8 cellular contexts compared by ENCODE assay signal in genomic region chr9:136225748-136226679, GRCh38. TPM values are rescaled to one million over a fixed set of nuclear protein-coding genes. Genes with fewer than 3 reads are reported as not detected.
DNase-seq lines count a peak whose midpoint lies in the region; ATAC-seq and TF ChIP-seq lines count a peak whose summit lies in the region.

No MANE protein-coding gene starts in this region.

- ATAC-seq in GM18498 (IDR thresholded peaks at IDR 0.05; ENCODE audit: unreplicated experiment) (peak; percentile 66), HG02943 (IDR thresholded peaks at IDR 0.05; ENCODE audit: low read depth, unreplicated experiment) (peak; percentile 55), esophagus mucosa (peak; percentile 88)
- ATAC-seq in activated CD8-positive, alpha-beta memory T cell treated with anti-CD3 and anti-CD28 coated beads, Interleukin-2, amount 10 ng/mL, durations not matched to agents 7 days and 5 days, result peak; percentile 94

- H3K36me3 Mint-ChIP-seq in activated CD8-positive, alpha-beta memory T cell treated with anti-CD3 and anti-CD28 coated beads, Interleukin-2, amount 10 ng/mL, durations not matched to agents 7 days and 5 days, result no peaks in the 10 kb centered on the region

- no peak overlapping the region for H2AFZ ChIP-seq in osteoblast (ENCODE audit: low read length)

- no peak for DNase-seq in AG09319 (ENCODE audit: extremely low read depth, low read depth)
- peak; percentile 58 for DNase-seq in NCI-H510A treated with DMSO at 0.1 percent for 48 hours (lab: John Stamatoyannopoulos, UW)
- peak; percentile 73 for DNase-seq in activated CD8-positive, alpha-beta memory T cell treated with anti-CD3 and anti-CD28 coated beads, Interleukin-2, amount 10 ng/mL, durations not matched to agents 7 days and 5 days
- DNase-seq in osteoblast (ENCODE audit: insufficient read length, low spot score, missing footprints), result peak; percentile 94
- DNase-seq in uterus, result no peak

- H3K4me2 ChIP-seq in osteoblast (ENCODE audit: insufficient read depth, low read length), result no peak overlapping the region

- H3K27me3 ChIP-seq in osteoblast (ENCODE audit: insufficient read depth, low read length) (no peaks in the 10 kb centered on the region), uterus (no peaks in the 10 kb centered on the region)

- H3K79me2 ChIP-seq in osteoblast (ENCODE audit: insufficient read depth, low read length), result peaks cover 11% of the 10 kb centered on the region

- CTCF ChIA-PET in activated CD8-positive, alpha-beta memory T cell treated with anti-CD3 and anti-CD28 coated beads, Interleukin-2, amount 10 ng/mL, durations not matched to agents 7 days and 5 days (lab: Charles Lee), result interaction anchor here (0.6 to 1.9 kb wide), 3 partner anchors 8 to 691 kb away, joined by 3 to 5 read pairs (median 3); no protein-coding TSS in a partner anchor

- H3K4me3 ChIP-seq in osteoblast (ENCODE audit: insufficient read depth, low read length), result no peak overlapping the region
- no peak overlapping the region for H3K4me3 ChIP-seq in uterus

- TF ChIP-seq POLR2A in uterus (IDR thresholded peaks at IDR 0.05), result no peak

- H3K36me3 ChIP-seq in osteoblast (ENCODE audit: insufficient read depth, low read length) (peaks cover 10% of the 10 kb centered on the region), uterus (no peaks in the 10 kb centered on the region)

- peak overlapping the region; percentile 12 for H3K27ac Mint-ChIP-seq in activated CD8-positive, alpha-beta memory T cell treated with anti-CD3 and anti-CD28 coated beads, Interleukin-2, amount 10 ng/mL, durations not matched to agents 7 days and 5 days

- H3K4me3 Mint-ChIP-seq in activated CD8-positive, alpha-beta memory T cell treated with anti-CD3 and anti-CD28 coated beads, Interleukin-2, amount 10 ng/mL, durations not matched to agents 7 days and 5 days, result no peak overlapping the region

- H3K9me3 Mint-ChIP-seq in activated CD8-positive, alpha-beta memory T cell treated with anti-CD3 and anti-CD28 coated beads, Interleukin-2, amount 10 ng/mL, durations not matched to agents 7 days and 5 days (ENCODE audit: low read depth), result no peaks in the 10 kb centered on the region

- peaks cover 9% of the 10 kb centered on the region for H3K4me1 Mint-ChIP-seq in activated CD8-positive, alpha-beta memory T cell treated with anti-CD3 and anti-CD28 coated beads, Interleukin-2, amount 10 ng/mL, durations not matched to agents 7 days and 5 days

- intact Hi-C loops in uterus (cut with DNase I; ENCODE audit: low total_unique reads), result no loop called here

- H3K9me3 ChIP-seq in osteoblast (ENCODE audit: low read depth, low read length), result no peaks in the 10 kb centered on the region
- no peaks in the 10 kb centered on the region for H3K9me3 ChIP-seq in uterus

- H3K4me1 ChIP-seq in osteoblast (ENCODE audit: insufficient read depth, low read length) (peaks cover 14% of the 10 kb centered on the region), uterus (no peaks in the 10 kb centered on the region)

- H4K20me1 ChIP-seq in osteoblast (ENCODE audit: insufficient read depth, low read length), result peaks cover 24% of the 10 kb centered on the region

- H3K27me3 Mint-ChIP-seq in activated CD8-positive, alpha-beta memory T cell treated with anti-CD3 and anti-CD28 coated beads, Interleukin-2, amount 10 ng/mL, durations not matched to agents 7 days and 5 days, result no peaks in the 10 kb centered on the region

- peak; percentile 85 for TF ChIP-seq CTCF in AG09319 (IDR thresholded peaks at IDR 0.05; ENCODE audit: low read depth, low read length)
- peak; percentile 81 for TF ChIP-seq CTCF in osteoblast (IDR thresholded peaks at IDR 0.05; ENCODE audit: extremely low read depth, low read depth, low read length)
- TF ChIP-seq CTCF in uterus (IDR thresholded peaks at IDR 0.05), result peak; percentile 21 to 55 (median 51)

- H3K27ac ChIP-seq in osteoblast (ENCODE audit: low read depth, low read length) (no peak overlapping the region), uterus (no peak overlapping the region)

RNA-seq across cellular contexts. Expression of gene QSOX2, which starts 19.6 kb away (rescaled TPM):
- 10 to 100 TPM; 11.2 to 13.6 TPM for total RNA-seq in activated CD8-positive, alpha-beta memory T cell treated with anti-CD3 and anti-CD28 coated beads, Interleukin-2, amount 10 ng/mL, durations not matched to agents 7 days and 5 days
- total RNA-seq in esophagus mucosa, result 3.0 TPM
- 6.8 and 12.7 TPM in 2 replicates for total RNA-seq in osteoblast
- total RNA-seq in uterus, result 10 to 100 TPM in 2 of 4 donors, 1 to 10 TPM in 2; 5.6 to 13.1 (median 9.2) TPM

RNA-seq across cellular contexts. Expression of gene LHX3, which starts 21.1 kb away (rescaled TPM):
- not detected for total RNA-seq in activated CD8-positive, alpha-beta memory T cell treated with anti-CD3 and anti-CD28 coated beads, Interleukin-2, amount 10 ng/mL, durations not matched to agents 7 days and 5 days
- total RNA-seq in esophagus mucosa, result 0.08 TPM
- under 0.01 TPM in 1 of 2 replicates, not detected in the other for total RNA-seq in osteoblast
- total RNA-seq in uterus, result not detected

Comparison
In these comparisons a context has a peak if more than half of its experiments do, and no peak if none do; other contexts are left out.
1. DNase-seq: peak in NCI-H510A treated with DMSO at 0.1 percent for 48 hours (single experiment), activated CD8-positive, alpha-beta memory T cell treated with anti-CD3 and anti-CD28 coated beads, Interleukin-2, amount 10 ng/mL, durations not matched to agents 7 days and 5 days (single experiment) and osteoblast (single experiment); none in AG09319 (single experiment) and uterus (0 of 2).
2. Peak in every context shown above with its lines, with median percentiles within 50 percentile points of each other: CTCF ChIP-seq and ATAC-seq.